Comparison of ENCODE assay signal across 20 cellular contexts in the genomic region with DNA sequence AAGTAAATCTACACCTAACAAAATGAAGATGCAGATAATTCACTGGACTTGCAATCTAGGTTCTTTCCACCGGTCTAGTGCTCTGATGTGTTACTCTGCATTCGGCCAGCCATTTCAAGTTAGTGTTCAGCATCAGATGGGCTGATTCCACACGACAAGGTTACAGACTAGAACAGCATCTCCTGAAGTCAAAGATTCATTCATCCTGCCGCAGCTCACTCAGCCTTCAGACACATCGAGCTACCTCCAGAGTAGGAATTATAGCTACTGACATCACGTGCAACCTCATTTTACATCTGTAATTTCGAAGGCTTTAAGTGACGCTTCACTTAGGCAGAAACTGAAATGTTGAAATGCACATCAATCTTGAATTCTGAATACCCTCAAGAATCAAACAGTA.
"Had no signal": no experiment of that assay in that cellular context is flagged by ENCODE, and none has a peak within 500 bp of the region (broad histone marks: within the 10 kb centered on the region; RNA-seq: fewer than 3 reads in every experiment).

No MANE protein-coding gene starts in this region.

- DNase-seq: cortex of kidney; effector memory CD4-positive, alpha-beta T cell; heart right ventricle; hypothalamus; left lung; lower lobe of right lung; midbrain; psoas muscle; retina; stimulated activated CD4-positive, alpha-beta T cell treated with anti-CD3 and anti-CD28 coated beads, Interleukin-2, amount 100 ng/mL, for 24 hours; stimulated activated CD4-positive, alpha-beta T cell treated with anti-CD3 and anti-CD28 coated beads, Interleukin-4, amount 100 ng/mL, for 4 hours; stimulated activated naive B cell treated with anti-CD40 and anti-IgM and Interleukin-4, amounts not matched to agents 10 μg/mL and 1 μg/mL and 100 μg/mL, for 72 hours; stimulated activated naive CD8-positive, alpha-beta T cell treated with anti-CD3 and anti-CD28 coated beads, Interleukin-15, amount 100 ng/mL, for 72 hours; testis had no signal

- H3K9me3 Mint-ChIP-seq: memory B cell; natural killer cell treated with Interleukin-12 subunit alpha and Interleukin-12 subunit beta and Interleukin-15 and Interleukin-18, amount 100 ng/mL, for 72 hours; stimulated activated naive B cell treated with anti-CD40 and anti-IgM and Interleukin-4, amounts not matched to agents 10 μg/mL and 1 μg/mL and 100 μg/mL, for 72 hours; stimulated activated naive CD8-positive, alpha-beta T cell treated with anti-CD3 and anti-CD28 coated beads, Interleukin-15, amount 100 ng/mL, for 72 hours had no signal

- H3K4me1 ChIP-seq: psoas muscle had no signal

- H3K4me1 Mint-ChIP-seq: memory B cell; stimulated activated naive B cell treated with anti-CD40 and anti-IgM and Interleukin-4, amounts not matched to agents 10 μg/mL and 1 μg/mL and 100 μg/mL, for 72 hours; stimulated activated naive CD8-positive, alpha-beta T cell treated with anti-CD3 and anti-CD28 coated beads, Interleukin-15, amount 100 ng/mL, for 72 hours had no signal

- H3K36me3 Mint-ChIP-seq: memory B cell; natural killer cell treated with Interleukin-12 subunit alpha and Interleukin-12 subunit beta and Interleukin-15 and Interleukin-18, amount 100 ng/mL, for 72 hours; stimulated activated naive B cell treated with anti-CD40 and anti-IgM and Interleukin-4, amounts not matched to agents 10 μg/mL and 1 μg/mL and 100 μg/mL, for 72 hours had no signal

- ATAC-seq: esophagus mucosa; left lung; lower lobe of right lung; natural killer cell treated with Interleukin-12 subunit alpha and Interleukin-12 subunit beta and Interleukin-15 and Interleukin-18, amount 100 ng/mL, for 72 hours; psoas muscle; sciatic nerve; stimulated activated naive B cell treated with anti-CD40 and anti-IgM and Interleukin-4, amounts not matched to agents 10 μg/mL and 1 μg/mL and 100 μg/mL, for 72 hours; stimulated activated naive CD8-positive, alpha-beta T cell treated with anti-CD3 and anti-CD28 coated beads, Interleukin-15, amount 100 ng/mL, for 72 hours had no signal

- H3K27ac ChIP-seq: left lung, lower lobe of right lung, psoas muscle, testis, tibial nerve had no signal

- H3K9me3 ChIP-seq: heart right ventricle, left lung, lower lobe of right lung, psoas muscle, testis, tibial nerve had no signal

- H3K27me3 Mint-ChIP-seq: memory B cell; stimulated activated naive B cell treated with anti-CD40 and anti-IgM and Interleukin-4, amounts not matched to agents 10 μg/mL and 1 μg/mL and 100 μg/mL, for 72 hours had no signal

- H3K36me3 ChIP-seq: heart right ventricle, left lung, lower lobe of right lung, tibial nerve had no signal

- H3K4me3 ChIP-seq: heart right ventricle, left lung, lower lobe of right lung, psoas muscle, skin epidermis, testis, tibial nerve had no signal

- H3K27me3 ChIP-seq: heart right ventricle, left lung, testis, tibial nerve had no signal

- H3K4me3 Mint-ChIP-seq: memory B cell; natural killer cell treated with Interleukin-12 subunit alpha and Interleukin-12 subunit beta and Interleukin-15 and Interleukin-18, amount 100 ng/mL, for 72 hours; stimulated activated naive B cell treated with anti-CD40 and anti-IgM and Interleukin-4, amounts not matched to agents 10 μg/mL and 1 μg/mL and 100 μg/mL, for 72 hours; stimulated activated naive CD8-positive, alpha-beta T cell treated with anti-CD3 and anti-CD28 coated beads, Interleukin-15, amount 100 ng/mL, for 72 hours had no signal

- H3K27ac Mint-ChIP-seq: memory B cell; natural killer cell treated with Interleukin-12 subunit alpha and Interleukin-12 subunit beta and Interleukin-15 and Interleukin-18, amount 100 ng/mL, for 72 hours; stimulated activated naive B cell treated with anti-CD40 and anti-IgM and Interleukin-4, amounts not matched to agents 10 μg/mL and 1 μg/mL and 100 μg/mL, for 72 hours; stimulated activated naive CD8-positive, alpha-beta T cell treated with anti-CD3 and anti-CD28 coated beads, Interleukin-15, amount 100 ng/mL, for 72 hours had no signal
